In the genomic region with DNA sequence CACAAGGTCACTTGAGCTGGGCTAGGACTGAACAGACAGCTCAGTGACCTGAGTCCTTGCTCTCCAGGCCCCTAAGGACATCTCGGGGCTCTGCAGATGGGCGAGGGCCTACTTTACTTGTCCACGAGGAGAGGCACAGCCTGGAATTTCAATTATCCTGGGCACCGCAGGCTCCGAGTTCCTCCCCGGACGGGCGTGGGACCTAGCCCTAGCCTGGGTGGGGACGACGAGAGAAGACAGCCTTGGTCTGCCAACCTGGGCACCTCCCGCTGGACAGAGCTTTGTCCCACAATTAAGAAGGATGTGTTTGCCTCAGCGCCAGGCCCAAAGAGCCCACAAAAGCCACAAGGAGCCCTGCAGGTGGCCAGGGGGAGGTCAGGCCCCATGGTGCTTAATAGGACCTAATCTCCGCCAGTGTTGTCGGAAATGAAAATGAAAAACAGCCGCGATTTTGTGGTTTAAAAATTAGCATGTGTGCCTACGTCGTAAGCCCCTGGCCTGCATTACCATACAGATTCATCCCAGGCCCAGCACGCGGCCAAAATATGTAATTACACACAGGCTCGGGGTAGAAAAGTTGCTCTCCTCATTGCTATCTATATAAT, we compare ENCODE assay signal across 26 cellular contexts. TPM values are rescaled to one million over a fixed set of nuclear protein-coding genes. Genes with fewer than 3 reads are reported as not detected.
"Had no signal": no experiment of that assay in that cellular context is flagged by ENCODE, and none has a peak within 500 bp of the region (broad histone marks: within the 10 kb centered on the region; RNA-seq: fewer than 3 reads in every experiment).

No MANE protein-coding gene starts in this region.

- H3K36me3 ChIP-seq: breast epithelium, colonic mucosa, esophagus muscularis mucosa, left ventricle myocardium inferior, thoracic aorta, upper lobe of left lung had no signal

- ATAC-seq: activated CD4-positive, alpha-beta T cell treated with anti-CD3 and anti-CD28 coated beads for 36 hours; activated T-cell treated with anti-CD3 and anti-CD28 coated beads, Interleukin-2, amount 50 U/mL, for 4 hours; effector memory CD8-positive, alpha-beta T cell; natural killer cell treated with Interleukin-12 subunit alpha and Interleukin-12 subunit beta and Interleukin-15 and Interleukin-18, amount 100 ng/mL, for 72 hours had no signal

- H3K27ac ChIP-seq: breast epithelium, colonic mucosa, dorsolateral prefrontal cortex, esophagus muscularis mucosa, left ventricle myocardium inferior, thoracic aorta, upper lobe of left lung had no signal

- DNase-seq: activated B cell treated with CpG ODN at 0.5 μM for 24 hours; activated CD4-positive, alpha-beta T cell treated with anti-CD3 and anti-CD28 coated beads for 36 hours; activated CD4-positive, alpha-beta T cell treated with anti-CD3 and anti-CD28 coated beads, Interleukin-2, amount 50 U/mL, for 4 hours; activated CD8-positive, alpha-beta memory T cell treated with anti-CD3 and anti-CD28 coated beads, Interleukin-2, amount 50 U/mL, for 48 hours; activated naive CD4-positive, alpha-beta T cell; activated naive CD8-positive, alpha-beta T cell treated with anti-CD3 and anti-CD28 coated beads for 36 hours; activated T-cell treated with anti-CD3 and anti-CD28 coated beads, Interleukin-2, amount 50 U/mL, for 4 hours; colonic mucosa; dorsolateral prefrontal cortex; effector memory CD8-positive, alpha-beta T cell; glutamatergic neuron; hippocampal formation; left ventricle myocardium inferior; retina; stimulated activated CD4-positive, alpha-beta T cell treated with anti-CD3 and anti-CD28 coated beads, Interleukin-4, amount 100 ng/mL, for 24 hours; stimulated activated naive CD4-positive, alpha-beta T cell treated with Interleukin-2 at 50 U/mL for 16 hours; T1000; upper lobe of left lung had no signal

- FAIRE-seq: frontal cortex had no signal

- H3K4me3 ChIP-seq: breast epithelium, colonic mucosa, dorsolateral prefrontal cortex, esophagus muscularis mucosa, left ventricle myocardium inferior, thoracic aorta, upper lobe of left lung had no signal

- H3K4me1 ChIP-seq: breast epithelium, colonic mucosa, left ventricle myocardium inferior, upper lobe of left lung had no signal

- H3K9me3 ChIP-seq: colonic mucosa, thoracic aorta had no signal

RNA-seq across cellular contexts. Expression of a gene that starts 51.4 kb away (rescaled TPM):
- total RNA-seq: activated B cell treated with CpG ODN at 0.5 μM for 24 hours; activated CD4-positive, alpha-beta T cell treated with anti-CD3 and anti-CD28 coated beads for 36 hours; activated T-cell treated with anti-CD3 and anti-CD28 coated beads, Interleukin-2, amount 50 U/mL, for 4 hours; breast epithelium; colonic mucosa; esophagus muscularis mucosa; left ventricle myocardium inferior; lung microvascular endothelial cell; mesothelial cell of epicardium; osteocyte; thoracic aorta; upper lobe of left lung had no signal
